In the genomic region with DNA sequence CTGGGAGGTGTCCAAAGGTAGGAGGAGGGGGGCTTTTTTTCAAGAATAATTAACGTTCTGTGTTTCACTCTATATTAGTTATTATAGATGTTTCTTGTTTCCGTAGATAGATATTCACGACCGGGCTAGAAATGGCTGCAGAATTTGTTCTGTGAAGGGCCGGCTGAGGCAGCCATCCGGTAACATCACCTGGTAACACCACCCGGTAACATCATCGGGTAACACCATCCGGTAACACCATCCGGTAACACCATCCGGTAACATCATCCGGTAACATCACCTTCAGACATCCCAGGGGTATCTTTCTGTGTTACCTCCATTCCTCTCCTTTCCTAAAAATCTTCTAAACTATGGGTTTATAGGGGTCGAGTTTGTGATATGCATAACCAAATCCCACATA, we compare ENCODE assay signal across 17 cellular contexts.
A peak's percentile ranks its signal among the peaks of the same experiment; 100 is the strongest.
DNase-seq lines count a peak whose midpoint lies in the region; TF ChIP-seq lines count a peak whose summit lies in the region.
"Had no signal": no experiment of that assay in that cellular context is flagged by ENCODE, and none has a peak within 500 bp of the region (broad histone marks: within the 10 kb centered on the region; RNA-seq: fewer than 3 reads in every experiment).

No MANE protein-coding gene starts in this region.

- TF ChIP-seq CTCF in HEK293 (tag by site-specific recombination; IDR thresholded peaks at IDR 0.05) (no peak), PC-9 (conservative IDR thresholded peaks at IDR 0.05) (no peak), WERI-Rb-1 (IDR thresholded peaks at IDR 0.05; ENCODE audit: low read depth, low read length) (no peak)

- CTCF ChIA-PET in HEK293 (lab: Yijun Ruan, JAX): no interaction called here
- CTCF ChIA-PET in PC-9 (lab: Charles Lee): no interaction called here

- H3K4me2 ChIP-seq in PC-9: peak overlapping the region; percentile 53
- H3K4me2 ChIP-seq: GM23338 had no signal

- H3K9me3 ChIP-seq in HEK293 (ENCODE audit: control insufficient read depth, insufficient read depth, low read depth, low read length) (no peaks in the 10 kb centered on the region), PC-9 (ENCODE audit: insufficient read depth, low read depth) (no peaks in the 10 kb centered on the region), WERI-Rb-1 (ENCODE audit: severe bottlenecking) (no peaks in the 10 kb centered on the region)

- H3K27ac ChIP-seq in HEK293 (ENCODE audit: extremely low read depth, low read depth, low read length) (no peak overlapping the region), PC-9 (no peak overlapping the region), WERI-Rb-1 (no peak overlapping the region)

- peak; percentile 14 for DNase-seq in NCI-H2171 (lab: John Stamatoyannopoulos, UW)
- no peak for DNase-seq in PC-9
- no peak for DNase-seq in WERI-Rb-1
- DNase-seq in NAMALWA (ENCODE audit: low spot score): no peak
- DNase-seq in inferior parietal cortex (ENCODE audit: extremely low spot score): no peak
- DNase-seq: C1 segment of cervical spinal cord; Calu3; CD4-positive, alpha-beta memory T cell; COR-L47; DMS79; EL; GDM1; H9; HFFc6 had no signal

- BruUV-seq in PC-9 (replicated peaks; lab: Mats Ljungman, UMichigan): no TSS peak

- no peaks in the 10 kb centered on the region for H3F3A ChIP-seq in PC-9 (ENCODE audit: insufficient read depth, low read depth)

- H3K9me2 ChIP-seq in PC-9 (ENCODE audit: insufficient read depth): no peaks in the 10 kb centered on the region

- H3K36me3 ChIP-seq in HEK293 (ENCODE audit: control insufficient read depth in 2 of 2, insufficient read depth in 1 of 2, low read length in 2 of 2) (no peaks in the 10 kb centered on the region), PC-9 (ENCODE audit: low read depth) (no peaks in the 10 kb centered on the region), WERI-Rb-1 (no peaks in the 10 kb centered on the region)

- intact Hi-C loops in PC-9 (cut with micrococcal nuclease; ENCODE audit: unreplicated experiment): no loop called here

- H3K27me3 ChIP-seq in PC-9 (ENCODE audit: insufficient read depth, low read depth) (no peaks in the 10 kb centered on the region), WERI-Rb-1 (ENCODE audit: insufficient read depth, low read depth, severe bottlenecking) (no peaks in the 10 kb centered on the region)

- no peak overlapping the region for H3K4me3 ChIP-seq in HEK293 (ENCODE audit: low read depth, low read length)
- H3K4me3 ChIP-seq in PC-9: peak overlapping the region; percentile 35; the same call in 1 of the 2 replicates
- H3K4me3 ChIP-seq in WERI-Rb-1 (ENCODE audit: low read depth, low read length): no peak overlapping the region
- H3K4me3 ChIP-seq: GM12878, GM23338 had no signal

- H4K20me1 ChIP-seq in PC-9 (ENCODE audit: insufficient read depth): no peaks in the 10 kb centered on the region

- no peaks in the 10 kb centered on the region for H3K79me2 ChIP-seq in PC-9 (ENCODE audit: low read depth)

- peak overlapping the region; percentile 71; the same call in 1 of the 2 replicates for H2AFZ ChIP-seq in PC-9
- H2AFZ ChIP-seq: GM23338 had no signal

- POLR2A ChIA-PET in HEK293 (lab: Yijun Ruan, JAX) (no interaction called here), PC-9 (lab: Charles Lee; ENCODE audit: unreplicated experiment) (no interaction called here)

- H3K4me1 ChIP-seq in HEK293 (ENCODE audit: control insufficient read depth, insufficient read depth, low read length) (no peaks in the 10 kb centered on the region), PC-9 (replicated peaks; ENCODE audit: insufficient read depth) (no peaks in the 10 kb centered on the region)

TF ChIP-seq in HEK293, 187 proteins besides CTCF, POLR2A, EP300 and RAD21:
- TF ChIP-seq ZNF529 (tag by site-specific recombination; IDR thresholded peaks at IDR 0.05; ENCODE audit: insufficient replicate concordance): no peak
- TF ChIP-seq, protein P1, sequence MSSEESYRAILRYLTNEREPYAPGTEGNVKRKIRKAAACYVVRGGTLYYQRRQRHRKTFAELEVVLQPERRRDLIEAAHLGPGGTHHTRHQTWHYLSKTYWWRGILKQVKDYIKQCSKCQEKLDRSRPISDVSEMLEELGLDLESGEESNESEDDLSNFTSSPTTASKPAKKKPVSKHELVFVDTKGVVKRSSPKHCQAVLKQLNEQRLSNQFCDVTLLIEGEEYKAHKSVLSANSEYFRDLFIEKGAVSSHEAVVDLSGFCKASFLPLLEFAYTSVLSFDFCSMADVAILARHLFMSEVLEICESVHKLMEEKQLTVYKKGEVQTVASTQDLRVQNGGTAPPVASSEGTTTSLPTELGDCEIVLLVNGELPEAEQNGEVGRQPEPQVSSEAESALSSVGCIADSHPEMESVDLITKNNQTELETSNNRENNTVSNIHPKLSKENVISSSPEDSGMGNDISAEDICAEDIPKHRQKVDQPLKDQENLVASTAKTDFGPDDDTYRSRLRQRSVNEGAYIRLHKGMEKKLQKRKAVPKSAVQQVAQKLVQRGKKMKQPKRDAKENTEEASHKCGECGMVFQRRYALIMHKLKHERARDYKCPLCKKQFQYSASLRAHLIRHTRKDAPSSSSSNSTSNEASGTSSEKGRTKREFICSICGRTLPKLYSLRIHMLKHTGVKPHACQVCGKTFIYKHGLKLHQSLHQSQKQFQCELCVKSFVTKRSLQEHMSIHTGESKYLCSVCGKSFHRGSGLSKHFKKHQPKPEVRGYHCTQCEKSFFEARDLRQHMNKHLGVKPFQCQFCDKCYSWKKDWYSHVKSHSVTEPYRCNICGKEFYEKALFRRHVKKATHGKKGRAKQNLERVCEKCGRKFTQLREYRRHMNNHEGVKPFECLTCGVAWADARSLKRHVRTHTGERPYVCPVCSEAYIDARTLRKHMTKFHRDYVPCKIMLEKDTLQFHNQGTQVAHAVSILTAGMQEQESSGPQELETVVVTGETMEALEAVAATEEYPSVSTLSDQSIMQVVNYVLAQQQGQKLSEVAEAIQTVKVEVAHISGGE (tag by site-specific recombination; conservative IDR thresholded peaks at IDR 0.05; ENCODE audit: low read depth): peak; percentile 69
TF ChIP-seq in HEK293: peak in this region for 1.
